ENCODE assay signal across 15 cellular contexts in genomic region chr16:10121496-10121895, GRCh38.
A peak's percentile ranks its signal among the peaks of the same experiment; 100 is the strongest.
DNase-seq lines count a peak whose midpoint lies in the region; ATAC-seq, FAIRE-seq and TF ChIP-seq lines count a peak whose summit lies in the region.
"Had no signal": no experiment of that assay in that cellular context is flagged by ENCODE, and none has a peak within 500 bp of the region (broad histone marks: within the 10 kb centered on the region; RNA-seq: fewer than 3 reads in every experiment).

No MANE protein-coding gene starts in this region.

- H3K27me3 ChIP-seq in Panc1 (ENCODE audit: control insufficient read depth, insufficient read depth, low read length) (no peaks in the 10 kb centered on the region), small intestine (ENCODE audit: control insufficient read depth in 2 of 2, insufficient read depth in 2 of 2, low read length in 2 of 2) (peaks cover 0 to 2% of the 10 kb centered on the region in 2 donors)
- H3K27me3 ChIP-seq: BE2C had no signal

- H3K27me3 Mint-ChIP-seq in activated naive CD4-positive, alpha-beta T cell treated with anti-CD3 and anti-CD28 coated beads, Interleukin-2, amount 10 ng/mL, durations not matched to agents 7 days and 5 days: peaks cover 3% of the 10 kb centered on the region

- BruUV-seq in Panc1 (replicated peaks; lab: Mats Ljungman, UMichigan): no TSS peak

- POLR2A ChIA-PET in Panc1 (lab: Charles Lee): no interaction called here

- TF ChIP-seq CTCF in Panc1 (IDR thresholded peaks at IDR 0.05) (no peak), epithelial cell of proximal tubule (conservative IDR thresholded peaks at IDR 0.05; ENCODE audit: low read depth, low read length) (no peak)

- H3K9me3 ChIP-seq in Panc1 (ENCODE audit: control insufficient read depth, insufficient read depth, low read depth, low read length) (peaks cover 3% of the 10 kb centered on the region; the same call in 1 of the 2 replicates), small intestine (ENCODE audit: control insufficient read depth, low read depth) (no peaks in the 10 kb centered on the region)
- H3K9me3 ChIP-seq: BE2C had no signal

- H3K27ac Mint-ChIP-seq in activated naive CD4-positive, alpha-beta T cell treated with anti-CD3 and anti-CD28 coated beads, Interleukin-2, amount 10 ng/mL, durations not matched to agents 7 days and 5 days: no peak overlapping the region
- H3K27ac Mint-ChIP-seq: effector memory CD8-positive, alpha-beta T cell; stimulated activated memory B cell treated with anti-CD40 and anti-IgM and Interleukin-4, amounts not matched to agents 10 μg/mL and 1 μg/mL and 100 μg/mL, for 72 hours had no signal

- DNase-seq in COLO829 (ENCODE audit: low spot score) (peak; percentile 50), Panc1 (ENCODE audit: low read depth, low spot score) (no peak), epithelial cell of proximal tubule (ENCODE audit: low read depth) (peak; percentile 53), non-pigmented ciliary epithelial cell (ENCODE audit: low read depth) (peak; percentile 55), Kasumi-1 (lab: John Stamatoyannopoulos, UW) (no peak), small intestine (no peak), NCI-H510A (lab: John Stamatoyannopoulos, UW) (no peak)
- no peak for DNase-seq in activated naive CD4-positive, alpha-beta T cell treated with anti-CD3 and anti-CD28 coated beads, Interleukin-2, amount 10 ng/mL, durations not matched to agents 7 days and 5 days
- DNase-seq: amygdala; BE2C; effector memory CD8-positive, alpha-beta T cell; NCI-H1694 had no signal

- WGBS in small intestine, 3 donors: 12 to 30% (median 28%) methylated on average over 2 of the region's 2 CpGs

- no peaks in the 10 kb centered on the region for H3K4me1 Mint-ChIP-seq in activated naive CD4-positive, alpha-beta T cell treated with anti-CD3 and anti-CD28 coated beads, Interleukin-2, amount 10 ng/mL, durations not matched to agents 7 days and 5 days
- H3K4me1 Mint-ChIP-seq: stimulated activated memory B cell treated with anti-CD40 and anti-IgM and Interleukin-4, amounts not matched to agents 10 μg/mL and 1 μg/mL and 100 μg/mL, for 72 hours had no signal

- no peak for FAIRE-seq in small intestine (lab: Jason Lieb, UNC)
- FAIRE-seq: G401.6 had no signal

- H3K27ac ChIP-seq in Panc1 (ENCODE audit: low read length): peak overlapping the region; percentile 75
- H3K27ac ChIP-seq in small intestine (ENCODE audit: low read depth in 1 of 2, low read length in 1 of 2): no peak overlapping the region
- H3K27ac ChIP-seq: SK-N-MC had no signal

- in situ Hi-C loops in Panc1 (cut with HindIII; ENCODE audit: low pct_unique_long_range_greater_than_20kb, low sequenced_read_pairs): no loop called here

- no peaks in the 10 kb centered on the region for H3K36me3 Mint-ChIP-seq in activated naive CD4-positive, alpha-beta T cell treated with anti-CD3 and anti-CD28 coated beads, Interleukin-2, amount 10 ng/mL, durations not matched to agents 7 days and 5 days
- H3K36me3 Mint-ChIP-seq: stimulated activated memory B cell treated with anti-CD40 and anti-IgM and Interleukin-4, amounts not matched to agents 10 μg/mL and 1 μg/mL and 100 μg/mL, for 72 hours had no signal

- CTCF ChIA-PET in Panc1 (lab: Charles Lee): no interaction called here
- CTCF ChIA-PET in activated naive CD4-positive, alpha-beta T cell treated with anti-CD3 and anti-CD28 coated beads, Interleukin-2, amount 10 ng/mL, durations not matched to agents 7 days and 5 days (lab: Charles Lee): no interaction called here

- H3K9me3 Mint-ChIP-seq in activated naive CD4-positive, alpha-beta T cell treated with anti-CD3 and anti-CD28 coated beads, Interleukin-2, amount 10 ng/mL, durations not matched to agents 7 days and 5 days: no peaks in the 10 kb centered on the region
- H3K9me3 Mint-ChIP-seq: stimulated activated memory B cell treated with anti-CD40 and anti-IgM and Interleukin-4, amounts not matched to agents 10 μg/mL and 1 μg/mL and 100 μg/mL, for 72 hours had no signal

- H3K4me3 Mint-ChIP-seq in activated naive CD4-positive, alpha-beta T cell treated with anti-CD3 and anti-CD28 coated beads, Interleukin-2, amount 10 ng/mL, durations not matched to agents 7 days and 5 days: no peak overlapping the region
- H3K4me3 Mint-ChIP-seq: effector memory CD8-positive, alpha-beta T cell; stimulated activated memory B cell treated with anti-CD40 and anti-IgM and Interleukin-4, amounts not matched to agents 10 μg/mL and 1 μg/mL and 100 μg/mL, for 72 hours had no signal

- H3K4me1 ChIP-seq in Panc1 (ENCODE audit: control insufficient read depth, insufficient read depth, low read length): peaks cover 37% of the 10 kb centered on the region
- H3K4me1 ChIP-seq in small intestine (ENCODE audit: control insufficient read depth in 2 of 2, insufficient read depth in 1 of 2, low read depth in 1 of 2, low read length in 1 of 2): no peaks in the 10 kb centered on the region
- H3K4me1 ChIP-seq: BE2C had no signal

- intact Hi-C loops in Panc1 (cut with micrococcal nuclease; ENCODE audit: unreplicated experiment): loop anchor here (5.0 kb wide), 1 partner anchor 39 kb away; no protein-coding TSS in a partner anchor

- no peaks in the 10 kb centered on the region for H3K36me3 ChIP-seq in Panc1 (ENCODE audit: control insufficient read depth, insufficient read depth, low read length)
- no peaks in the 10 kb centered on the region for H3K36me3 ChIP-seq in small intestine (ENCODE audit: control insufficient read depth in 2 of 2, insufficient read depth in 2 of 2, low read length in 2 of 2)
- H3K36me3 ChIP-seq: BE2C had no signal

- H3K4me3 ChIP-seq in Panc1 (ENCODE audit: low read depth in 2 of 2, low read length in 2 of 2): peak overlapping the region in 1 of 2 experiments; percentile 44; a peak in 2 of 4 replicates
- no peak overlapping the region for H3K4me3 ChIP-seq in epithelial cell of proximal tubule (ENCODE audit: low read depth, low read length)
- no peak overlapping the region for H3K4me3 ChIP-seq in small intestine (ENCODE audit: low read depth in 1 of 2, low read length in 2 of 2)
- H3K4me3 ChIP-seq: SK-N-MC had no signal

- peak; percentile 90 for ATAC-seq in Panc1
- ATAC-seq: effector memory CD8-positive, alpha-beta T cell; stimulated activated memory B cell treated with anti-CD40 and anti-IgM and Interleukin-4, amounts not matched to agents 10 μg/mL and 1 μg/mL and 100 μg/mL, for 72 hours had no signal

Comparison
In these comparisons a context has a peak if more than half of its experiments do, and no peak if none do; other contexts are left out.
1. DNase-seq: peak in COLO829 (single experiment), epithelial cell of proximal tubule (single experiment) and non-pigmented ciliary epithelial cell (single experiment); none in Panc1 (single experiment), Kasumi-1 (0 of 2), small intestine (single experiment), NCI-H510A (single experiment) and activated naive CD4-positive, alpha-beta T cell treated with anti-CD3 and anti-CD28 coated beads, Interleukin-2, amount 10 ng/mL, durations not matched to agents 7 days and 5 days (single experiment).